Comparison of ENCODE assay signal across 8 cellular contexts in genomic region chr3:158794936-158795518, GRCh38. TPM values are rescaled to one million over a fixed set of nuclear protein-coding genes. Genes with fewer than 3 reads are reported as not detected.
DNase-seq lines count a peak whose midpoint lies in the region; ATAC-seq and TF ChIP-seq lines count a peak whose summit lies in the region.

No MANE protein-coding gene starts in this region.

- H3K36me3 ChIP-seq in GM23338 (ENCODE audit: insufficient read depth) (no peaks in the 10 kb centered on the region), adrenal gland (replicated peaks in 1 of 2) (no peaks in the 10 kb centered on the region)

- H3F3A ChIP-seq in GM23338 (replicated peaks; ENCODE audit: low read depth) = no peaks in the 10 kb centered on the region

- H3K4me1 Mint-ChIP-seq in GM23338 = peaks cover 8% of the 10 kb centered on the region; the same call in 2 of the 3 replicates
- H3K4me1 Mint-ChIP-seq in stimulated activated memory B cell treated with anti-CD40 and anti-IgM and Interleukin-4, amounts not matched to agents 10 μg/mL and 1 μg/mL and 100 μg/mL, for 72 hours = peaks cover 6% of the 10 kb centered on the region

- TF ChIP-seq POLR2A in NB4 (IDR thresholded peaks at IDR 0.05; ENCODE audit: extremely low read depth, insufficient read length) (no peak), adrenal gland (IDR thresholded peaks at IDR 0.05) (no peak)

- peak; percentile 79 to 82 for TF ChIP-seq CTCF in GM23338 (conservative IDR thresholded peaks at IDR 0.05; ENCODE audit: low read depth in 2 of 2)
- peak; percentile 65 for TF ChIP-seq CTCF in NB4 (IDR thresholded peaks at IDR 0.05; ENCODE audit: low read depth, low read length)
- peak; percentile 25 to 56 (median 37) for TF ChIP-seq CTCF in adrenal gland (IDR thresholded peaks at IDR 0.05)

- H3K4me3 ChIP-seq in GM23338 = no peak overlapping the region
- H3K4me3 ChIP-seq in NB4 (ENCODE audit: low read depth, low read length) = no peak overlapping the region
- no peak overlapping the region for H3K4me3 ChIP-seq in adrenal gland

- no peaks in the 10 kb centered on the region for H3K36me3 Mint-ChIP-seq in GM23338 (ENCODE audit: low read depth)
- H3K36me3 Mint-ChIP-seq in stimulated activated memory B cell treated with anti-CD40 and anti-IgM and Interleukin-4, amounts not matched to agents 10 μg/mL and 1 μg/mL and 100 μg/mL, for 72 hours = no peaks in the 10 kb centered on the region

- H3K79me2 ChIP-seq in GM23338 (replicated peaks; ENCODE audit: insufficient read depth) = no peaks in the 10 kb centered on the region

- peaks cover 27% of the 10 kb centered on the region for H3K27me3 ChIP-seq in GM23338 (ENCODE audit: insufficient read depth)
- H3K27me3 ChIP-seq in adrenal gland = no peaks in the 10 kb centered on the region

- H3K4me3 Mint-ChIP-seq in GM23338 = no peak overlapping the region
- H3K4me3 Mint-ChIP-seq in stimulated activated memory B cell treated with anti-CD40 and anti-IgM and Interleukin-4, amounts not matched to agents 10 μg/mL and 1 μg/mL and 100 μg/mL, for 72 hours = no peak overlapping the region

- no peak overlapping the region for H3K27ac ChIP-seq in GM23338 (ENCODE audit: low read depth)
- no peak overlapping the region for H3K27ac ChIP-seq in adrenal gland

- no peaks in the 10 kb centered on the region for H3K9me3 Mint-ChIP-seq in GM23338
- H3K9me3 Mint-ChIP-seq in stimulated activated memory B cell treated with anti-CD40 and anti-IgM and Interleukin-4, amounts not matched to agents 10 μg/mL and 1 μg/mL and 100 μg/mL, for 72 hours = no peaks in the 10 kb centered on the region

- no peak overlapping the region for H2AFZ ChIP-seq in GM23338

- intact Hi-C loops in adrenal gland (cut with DNase I) = loop anchor here in 1 of 2 donors (10.0 kb wide), 1 partner anchor 120 kb away; the partner anchor contains the start of gene LXN

- H3K9me2 ChIP-seq in GM23338 (ENCODE audit: insufficient read depth) = no peaks in the 10 kb centered on the region

- H4K20me1 ChIP-seq in GM23338 (replicated peaks; ENCODE audit: insufficient read depth) = no peaks in the 10 kb centered on the region

- ATAC-seq in GM23338 = peak; percentile 76
- no peak for ATAC-seq in stimulated activated memory B cell treated with anti-CD40 and anti-IgM and Interleukin-4, amounts not matched to agents 10 μg/mL and 1 μg/mL and 100 μg/mL, for 72 hours

- H3K9me3 ChIP-seq in adrenal gland (replicated peaks in 1 of 3) = no peaks in the 10 kb centered on the region

- H3K4me2 ChIP-seq in GM23338 = no peak overlapping the region

- peaks cover 2% of the 10 kb centered on the region for H3K27me3 Mint-ChIP-seq in GM23338 (ENCODE audit: insufficient read depth, low read depth, poor library complexity)
- no peaks in the 10 kb centered on the region for H3K27me3 Mint-ChIP-seq in stimulated activated memory B cell treated with anti-CD40 and anti-IgM and Interleukin-4, amounts not matched to agents 10 μg/mL and 1 μg/mL and 100 μg/mL, for 72 hours

- peak; percentile 20 for DNase-seq in GF-D8 (lab: John Stamatoyannopoulos, UW)
- DNase-seq in GM23338 (ENCODE audit: low spot score) = peak; percentile 63
- DNase-seq in NB4 (ENCODE audit: low read depth) = peak; percentile 65
- no peak for DNase-seq in adrenal gland
- peak; percentile 44 for DNase-seq in left kidney (ENCODE audit: low read depth, low spot score)
- no peak for DNase-seq in activated CD4-positive, alpha-beta T cell treated with anti-CD3 and anti-CD28 coated beads for 48 hours
- no peak for DNase-seq in 8988T

- no peak overlapping the region for H3K27ac Mint-ChIP-seq in GM23338
- no peak overlapping the region for H3K27ac Mint-ChIP-seq in stimulated activated memory B cell treated with anti-CD40 and anti-IgM and Interleukin-4, amounts not matched to agents 10 μg/mL and 1 μg/mL and 100 μg/mL, for 72 hours

- H3K4me1 ChIP-seq in GM23338 (ENCODE audit: insufficient read depth) = no peaks in the 10 kb centered on the region
- H3K4me1 ChIP-seq in adrenal gland (replicated peaks in 1 of 2) = no peaks in the 10 kb centered on the region

- WGBS in adrenal gland, 4 donors = 71 to 80% (median 77%) methylated on average over 5 of the region's 5 CpGs

TF ChIP-seq in GM23338, 12 proteins besides CTCF, POLR2A, EP300 and RAD21:
- TF ChIP-seq EZH2 (IDR thresholded peaks at IDR 0.05; ENCODE audit: low read depth, unreplicated experiment) = no peak
- TF ChIP-seq NANOG (IDR thresholded peaks at IDR 0.05; ENCODE audit: borderline replicate concordance) = no peak
- TF ChIP-seq ZNF331 (CRISPR knock-in tag; IDR thresholded peaks at IDR 0.05; ENCODE audit: low read depth) = no peak
- no peak for TF ChIP-seq ZNF114 (CRISPR knock-in tag; IDR thresholded peaks at IDR 0.05)

RNA-seq across cellular contexts. Expression of gene MFSD1, which starts 6.8 kb away (rescaled TPM):
- total RNA-seq in GM23338 (2014; rRNA removed; shearing (Covaris generic)) = 16.9 and 28.4 TPM in 2 replicates
- polyA plus RNA-seq in GM23338 (2016; fragmentation: Nextera tagmentation; extraction: Ambion mirVana) = 3.3 and 4.3 TPM in 2 replicates
- total RNA-seq in adrenal gland = 100 to 1,000 TPM in 2 of 8 donors, 10 to 100 TPM in 6; 57.2 to 118 (median 82.3) TPM
- polyA plus RNA-seq in adrenal gland = 10 to 100 TPM; 20.4 to 83.8 (median 25.7) TPM

Comparison
In these comparisons a context has a peak if more than half of its experiments do, and no peak if none do; other contexts are left out.
1. DNase-seq: peak in GF-D8 (single experiment), GM23338 (single experiment), NB4 (single experiment) and left kidney (single experiment); none in adrenal gland (0 of 7), activated CD4-positive, alpha-beta T cell treated with anti-CD3 and anti-CD28 coated beads for 48 hours (single experiment) and 8988T (single experiment).
2. Peak in every context shown above with its lines, with median percentiles within 50 percentile points of each other: CTCF ChIP-seq.